ENCODE assay signal across 8 cellular contexts in genomic region chr6:134177753-134178229, GRCh38.
DNase-seq lines count a peak whose midpoint lies in the region; ATAC-seq and TF ChIP-seq lines count a peak whose summit lies in the region.

No MANE protein-coding gene starts in this region.

- POLR2A ChIA-PET in AG04449 (lab: Yijun Ruan, JAX) = interaction anchor here (0.6 to 1.8 kb wide), 5 partner anchors 245 to 649 kb away, joined by 3 to 6 read pairs (median 3); no protein-coding TSS in a partner anchor

- H3K36me3 ChIP-seq in HUES64 (ENCODE audit: insufficient read depth, low read length) (peaks cover 10% of the 10 kb centered on the region), left lung (peaks cover 0 to 11% of the 10 kb centered on the region in 2 donors), transverse colon (peaks cover 0 to 8% (median 0%) of the 10 kb centered on the region in 4 donors)

- DNase-seq in AG04449 (ENCODE audit: low read depth, low spot score) (no peak), left lung (no peak), transverse colon (peak; percentile 52)
- no peak for DNase-seq in stimulated activated CD4-positive, alpha-beta T cell treated with anti-CD3 and anti-CD28 coated beads, Interleukin-4, amount 100 ng/mL, for 4 hours

- ATAC-seq in left lung (no peak), HG03159 (IDR thresholded peaks at IDR 0.05; ENCODE audit: unreplicated experiment) (no peak), GM18870 (IDR thresholded peaks at IDR 0.05; ENCODE audit: unreplicated experiment) (no peak)

- H3K9me3 ChIP-seq in HUES64 (ENCODE audit: insufficient read depth, low read depth, low read length) (no peaks in the 10 kb centered on the region), left lung (no peaks in the 10 kb centered on the region), transverse colon (no peaks in the 10 kb centered on the region)

- peak overlapping the region; percentile 58 for H3K4me3 ChIP-seq in AG04449 (ENCODE audit: low read depth, low read length)
- peak overlapping the region; percentile 37 for H3K4me3 ChIP-seq in HUES64 (ENCODE audit: low read length)
- peak overlapping the region; percentile 17 to 76 for H3K4me3 ChIP-seq in left lung
- peak overlapping the region; percentile 9 to 72 (median 26) for H3K4me3 ChIP-seq in transverse colon

- TF ChIP-seq CTCF in AG04449 (IDR thresholded peaks at IDR 0.05; ENCODE audit: insufficient read depth, low read length, missing control alignments) (no peak), left lung (IDR thresholded peaks at IDR 0.05) (no peak), transverse colon (IDR thresholded peaks at IDR 0.05) (no peak)

- TF ChIP-seq POLR2A in transverse colon (IDR thresholded peaks at IDR 0.05) = peak; percentile 83

- H3K4me1 ChIP-seq in HUES64 (ENCODE audit: insufficient read depth, low read length) = peaks cover 24% of the 10 kb centered on the region
- H3K4me1 ChIP-seq in left lung = peaks cover 0 to 44% of the 10 kb centered on the region in 2 donors
- H3K4me1 ChIP-seq in transverse colon = peaks cover 0 to 21% (median 11%) of the 10 kb centered on the region in 4 donors

- H3K27me3 ChIP-seq in HUES64 (ENCODE audit: insufficient read depth, low read length) (peaks cover 24% of the 10 kb centered on the region), left lung (no peaks in the 10 kb centered on the region), transverse colon (no peaks in the 10 kb centered on the region)

- intact Hi-C loops in left lung (cut with DNase I) (loop anchor here in 1 of 2 donors (5.0 to 10.0 kb wide), 3 partner anchors 337 to 550 kb away; no protein-coding TSS in a partner anchor), transverse colon (cut with DNase I; ENCODE audit: low total_unique reads) (loop anchor here (10.0 kb wide), 1 partner anchor 457 kb away; no protein-coding TSS in a partner anchor)

- CTCF ChIA-PET in AG04449 (lab: Yijun Ruan, JAX) = interaction anchor here (0.6 to 5.0 kb wide), 41 partner anchors 12 to 763 kb away, joined by 3 to 45 read pairs (median 4); no protein-coding TSS in a partner anchor

- H3K9ac ChIP-seq in HUES64 (ENCODE audit: low read depth, low read length) = no peak overlapping the region

- no peak for TF ChIP-seq EP300 in transverse colon (IDR thresholded peaks at IDR 0.05; ENCODE audit: low read depth)

- no peak overlapping the region for H3K27ac ChIP-seq in HUES64 (ENCODE audit: low read depth, low read length)
- H3K27ac ChIP-seq in angular gyrus (ENCODE audit: low read depth, low read length) = peak overlapping the region; percentile 78
- peak overlapping the region; percentile 99 to 100 for H3K27ac ChIP-seq in left lung
- peak overlapping the region; percentile 24 to 95 (median 94) for H3K27ac ChIP-seq in transverse colon

- in situ Hi-C loops in transverse colon (cut with MboI; ENCODE audit: low pct_ligation_motif_present in 1 of 4, low pct_unique_long_range_greater_than_20kb in 1 of 4, low sequenced_read_pairs in 3 of 4) = loop anchor here in 2 of 4 donors (10.0 kb wide), 2 partner anchors 467 to 647 kb away; no protein-coding TSS in a partner anchor

- 84% methylated on average over 12 of the region's 12 CpGs for WGBS in HUES64
- 12 to 55% methylated on average over 5 to 12 of the region's 12 CpGs for WGBS in transverse colon (ENCODE audit: low coverage in 1 of 2), 2 donors
